Comparison of ENCODE assay signal across 20 cellular contexts in the genomic region with DNA sequence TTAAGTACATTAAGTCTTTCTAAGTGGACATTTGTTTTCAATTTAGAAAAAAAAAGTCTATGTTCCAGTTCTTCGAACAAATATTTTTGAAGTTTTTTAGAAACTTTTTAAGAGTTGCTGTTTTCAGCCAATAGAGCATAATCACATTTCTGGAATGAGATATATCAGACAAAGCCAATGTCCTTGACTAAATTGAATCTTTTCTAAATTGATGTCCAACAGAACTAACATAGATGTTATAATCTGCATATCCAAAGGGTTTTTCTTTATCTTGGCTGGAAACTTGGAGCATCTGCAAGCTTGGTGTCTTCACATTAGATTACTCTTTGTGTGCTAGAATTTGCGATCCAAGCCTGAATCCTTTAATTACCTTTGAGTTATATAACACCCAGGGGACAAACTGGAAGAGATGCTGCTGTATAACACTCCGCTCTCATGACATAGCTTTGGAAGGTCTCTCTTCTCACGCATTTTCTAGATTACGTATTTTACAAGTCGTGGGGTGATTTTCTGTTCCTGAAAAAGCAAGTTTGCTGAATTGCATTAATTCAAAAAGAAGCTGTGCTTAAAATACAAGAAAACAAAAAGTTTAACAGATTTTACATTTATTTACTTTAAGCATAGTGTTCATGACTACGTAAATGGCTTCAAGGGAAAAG.
DNase-seq lines count a peak whose midpoint lies in the region; ATAC-seq and TF ChIP-seq lines count a peak whose summit lies in the region.
"Had no signal": no experiment of that assay in that cellular context is flagged by ENCODE, and none has a peak within 500 bp of the region (broad histone marks: within the 10 kb centered on the region; RNA-seq: fewer than 3 reads in every experiment).

No MANE protein-coding gene starts in this region.

- H3K27me3 Mint-ChIP-seq in CD8-positive, alpha-beta memory T cell, result peaks cover 0 to 2% of the 10 kb centered on the region in 2 donors
- H3K27me3 Mint-ChIP-seq: stimulated activated memory B cell treated with anti-CD40 and anti-IgM and Interleukin-4, amounts not matched to agents 10 μg/mL and 1 μg/mL and 100 μg/mL, for 72 hours had no signal

- H3K9ac ChIP-seq in GM23248, result peak overlapping the region; percentile 19

- WGBS in GM23248 (ENCODE audit: low coverage in 1 of 2, low lambda C conversion rate in 2 of 2, missing lambda C conversion rate in 2 of 2), 2 experiments, result 15% methylated on average over 7 of the region's 7 CpGs
- 62 to 72% methylated on average over 7 of the region's 7 CpGs for WGBS in gastroesophageal sphincter (ENCODE audit: low coverage in 1 of 2), 2 donors
- WGBS in esophagus squamous epithelium, 2 donors, result 56 to 79% methylated on average over 7 of the region's 7 CpGs

- CTCF ChIA-PET in CD8-positive, alpha-beta memory T cell (lab: Charles Lee), result interaction anchor here (0.7 to 3.9 kb wide), 26 partner anchors 9 to 905 kb away, joined by 3 to 40 read pairs (median 4); a partner anchor contains a TSS

- H3K36me3 Mint-ChIP-seq in CD8-positive, alpha-beta memory T cell, result peaks cover 3 to 5% (median 5%) of the 10 kb centered on the region in 3 donors
- H3K36me3 Mint-ChIP-seq: brain; stimulated activated memory B cell treated with anti-CD40 and anti-IgM and Interleukin-4, amounts not matched to agents 10 μg/mL and 1 μg/mL and 100 μg/mL, for 72 hours had no signal

- in situ Hi-C loops in GM23248 (cut with MboI), result loop anchor here (10.0 kb wide), 2 partner anchors 269 to 439 kb away; a partner anchor contains a TSS

- H3F3A ChIP-seq in GM23248 (ENCODE audit: insufficient read depth), result peaks cover 7% of the 10 kb centered on the region

- ATAC-seq in gastroesophageal sphincter, result peak; percentile 22
- ATAC-seq in sciatic nerve, result peak; percentile 88
- no peak for ATAC-seq in HG02759 (IDR thresholded peaks at IDR 0.05; ENCODE audit: unreplicated experiment)

- no peaks in the 10 kb centered on the region for H3K9me3 Mint-ChIP-seq in CD8-positive, alpha-beta memory T cell
- H3K9me3 Mint-ChIP-seq: activated naive CD8-positive, alpha-beta T cell treated with anti-CD3 and anti-CD28 coated beads, Interleukin-2, amount 10 ng/mL, durations not matched to agents 7 days and 5 days; activated T-helper 2 cell treated with anti-CD3 and anti-CD28 coated beads, Interferon-gamma antibody, Interleukin-2, Interleukin-4, amounts not matched to agents 10 μg/mL and 5 μg/mL and 100 μg/mL, durations not matched to agents 14 hours and 24 hours and 36 hours; brain; neural crest cell; stimulated activated memory B cell treated with anti-CD40 and anti-IgM and Interleukin-4, amounts not matched to agents 10 μg/mL and 1 μg/mL and 100 μg/mL, for 72 hours had no signal

- no peaks in the 10 kb centered on the region for H3K27me3 ChIP-seq in GM23248 (replicated peaks; ENCODE audit: insufficient read depth)
- no peaks in the 10 kb centered on the region for H3K27me3 ChIP-seq in gastroesophageal sphincter
- H3K27me3 ChIP-seq in esophagus squamous epithelium, result no peaks in the 10 kb centered on the region
- no peaks in the 10 kb centered on the region for H3K27me3 ChIP-seq in CD8-positive, alpha-beta memory T cell (ENCODE audit: insufficient read depth, low read length, poor library complexity, severe bottlenecking)
- H3K27me3 ChIP-seq: colonic mucosa, left lung, suprapubic skin had no signal

- peaks cover 25 to 52% (median 33%) of the 10 kb centered on the region in 3 donors for H3K4me1 Mint-ChIP-seq in CD8-positive, alpha-beta memory T cell
- H3K4me1 Mint-ChIP-seq: neural crest cell had no signal

- no peaks in the 10 kb centered on the region for H3K79me2 ChIP-seq in GM23248 (ENCODE audit: insufficient read depth)

- TF ChIP-seq EP300 in gastroesophageal sphincter (IDR thresholded peaks at IDR 0.05), result no peak

- H3K27ac ChIP-seq in GM23248, result peak overlapping the region; percentile 24
- no peak overlapping the region for H3K27ac ChIP-seq in gastroesophageal sphincter
- H3K27ac ChIP-seq in esophagus squamous epithelium, result no peak overlapping the region
- no peak overlapping the region for H3K27ac ChIP-seq in CD8-positive, alpha-beta memory T cell (ENCODE audit: low read depth, low read length)
- H3K27ac ChIP-seq: colonic mucosa, left lung, psoas muscle, suprapubic skin had no signal

- POLR2A ChIA-PET in CD8-positive, alpha-beta memory T cell (lab: Charles Lee), result interaction anchor here (0.7 kb wide), 1 partner anchor 38 kb away, joined by 3 read pairs; no protein-coding TSS in a partner anchor

- DNase-seq in GM23248 (peak; percentile 65), NCI-H526 treated with DMSO at 0.1 percent for 48 hours (lab: John Stamatoyannopoulos, UW) (peak; percentile 3), sciatic nerve (ENCODE audit: low spot score) (no peak), esophagus squamous epithelium (lab: John Stamatoyannopoulos, UW) (no peak)
- DNase-seq in CD8-positive, alpha-beta memory T cell, result no peak
- DNase-seq: activated CD8-positive, alpha-beta memory T cell treated with anti-CD3 and anti-CD28 coated beads, Interleukin-2, amount 50 U/mL, for 48 hours; activated naive CD8-positive, alpha-beta T cell treated with anti-CD3 and anti-CD28 coated beads, Interleukin-2, amount 10 ng/mL, durations not matched to agents 7 days and 5 days; left lung; psoas muscle had no signal

- H3K9me2 ChIP-seq in GM23248 (ENCODE audit: insufficient read depth), result no peaks in the 10 kb centered on the region

- TF ChIP-seq POLR2A in gastroesophageal sphincter (IDR thresholded peaks at IDR 0.05) (no peak), esophagus squamous epithelium (IDR thresholded peaks at IDR 0.05) (no peak)

- TF ChIP-seq CTCF in gastroesophageal sphincter (IDR thresholded peaks at IDR 0.05) (no peak), esophagus squamous epithelium (IDR thresholded peaks at IDR 0.05) (no peak)

- intact Hi-C loops in sciatic nerve (cut with DNase I) (loop anchor here (5.0 kb wide), 1 partner anchor 436 kb away; no protein-coding TSS in a partner anchor), esophagus squamous epithelium (cut with DNase I) (no loop called here)

- H3K9me3 ChIP-seq in GM23248 (ENCODE audit: low read depth) (no peaks in the 10 kb centered on the region), gastroesophageal sphincter (no peaks in the 10 kb centered on the region), esophagus squamous epithelium (no peaks in the 10 kb centered on the region)
- H3K9me3 ChIP-seq in CD8-positive, alpha-beta memory T cell (ENCODE audit: low read length), result no peaks in the 10 kb centered on the region
- H3K9me3 ChIP-seq: colonic mucosa, left lung, psoas muscle, suprapubic skin had no signal

- peak overlapping the region; percentile 66 for H3K4me3 ChIP-seq in GM23248
- H3K4me3 ChIP-seq in gastroesophageal sphincter, result no peak overlapping the region
- no peak overlapping the region for H3K4me3 ChIP-seq in esophagus squamous epithelium
- no peak overlapping the region for H3K4me3 ChIP-seq in CD8-positive, alpha-beta memory T cell (ENCODE audit: low read length)
- H3K4me3 ChIP-seq: colonic mucosa, left lung, psoas muscle, skin epidermis, suprapubic skin had no signal

- no peaks in the 10 kb centered on the region for H4K20me1 ChIP-seq in GM23248 (ENCODE audit: insufficient read depth)

- no peaks in the 10 kb centered on the region for H3K36me3 ChIP-seq in GM23248 (ENCODE audit: low read depth)
- no peaks in the 10 kb centered on the region for H3K36me3 ChIP-seq in gastroesophageal sphincter
- H3K36me3 ChIP-seq in esophagus squamous epithelium, result no peaks in the 10 kb centered on the region
- H3K36me3 ChIP-seq in CD8-positive, alpha-beta memory T cell (ENCODE audit: insufficient read depth, low read length), result no peaks in the 10 kb centered on the region
- H3K36me3 ChIP-seq: colonic mucosa, left lung, suprapubic skin had no signal

- H3K4me2 ChIP-seq in GM23248 (ENCODE audit: unreplicated experiment), result peak overlapping the region; percentile 69

- H3K27ac Mint-ChIP-seq in CD8-positive, alpha-beta memory T cell, result no peak overlapping the region
- H3K27ac Mint-ChIP-seq: activated naive CD8-positive, alpha-beta T cell treated with anti-CD3 and anti-CD28 coated beads, Interleukin-2, amount 10 ng/mL, durations not matched to agents 7 days and 5 days; activated T-helper 2 cell treated with anti-CD3 and anti-CD28 coated beads, Interferon-gamma antibody, Interleukin-2, Interleukin-4, amounts not matched to agents 10 μg/mL and 5 μg/mL and 100 μg/mL, durations not matched to agents 14 hours and 24 hours and 36 hours; endodermal cell; stimulated activated memory B cell treated with anti-CD40 and anti-IgM and Interleukin-4, amounts not matched to agents 10 μg/mL and 1 μg/mL and 100 μg/mL, for 72 hours; WTC11 had no signal

- H2AFZ ChIP-seq in GM23248, result peak overlapping the region; percentile 78

- no peak overlapping the region for H3K4me3 Mint-ChIP-seq in CD8-positive, alpha-beta memory T cell
- H3K4me3 Mint-ChIP-seq: activated naive CD8-positive, alpha-beta T cell treated with anti-CD3 and anti-CD28 coated beads, Interleukin-2, amount 10 ng/mL, durations not matched to agents 7 days and 5 days; endodermal cell; neural crest cell; stimulated activated memory B cell treated with anti-CD40 and anti-IgM and Interleukin-4, amounts not matched to agents 10 μg/mL and 1 μg/mL and 100 μg/mL, for 72 hours; WTC11 had no signal

- H3K4me1 ChIP-seq in GM23248 (ENCODE audit: insufficient read depth) (peaks cover 16% of the 10 kb centered on the region), gastroesophageal sphincter (peaks cover 0 to 15% (median 0%) of the 10 kb centered on the region in 3 donors), esophagus squamous epithelium (peaks cover 0 to 10% (median 7%) of the 10 kb centered on the region in 3 donors)
- H3K4me1 ChIP-seq in CD8-positive, alpha-beta memory T cell (ENCODE audit: insufficient read depth, low read length), result no peaks in the 10 kb centered on the region
- H3K4me1 ChIP-seq: colonic mucosa, left lung, psoas muscle had no signal

Comparison
In these comparisons a context has a peak if more than half of its experiments do, and no peak if none do; other contexts are left out.
1. DNase-seq: peak in GM23248 (single experiment) and NCI-H526 treated with DMSO at 0.1 percent for 48 hours (single experiment); none in sciatic nerve (single experiment), esophagus squamous epithelium (single experiment) and CD8-positive, alpha-beta memory T cell (0 of 5).